In the genomic region with DNA sequence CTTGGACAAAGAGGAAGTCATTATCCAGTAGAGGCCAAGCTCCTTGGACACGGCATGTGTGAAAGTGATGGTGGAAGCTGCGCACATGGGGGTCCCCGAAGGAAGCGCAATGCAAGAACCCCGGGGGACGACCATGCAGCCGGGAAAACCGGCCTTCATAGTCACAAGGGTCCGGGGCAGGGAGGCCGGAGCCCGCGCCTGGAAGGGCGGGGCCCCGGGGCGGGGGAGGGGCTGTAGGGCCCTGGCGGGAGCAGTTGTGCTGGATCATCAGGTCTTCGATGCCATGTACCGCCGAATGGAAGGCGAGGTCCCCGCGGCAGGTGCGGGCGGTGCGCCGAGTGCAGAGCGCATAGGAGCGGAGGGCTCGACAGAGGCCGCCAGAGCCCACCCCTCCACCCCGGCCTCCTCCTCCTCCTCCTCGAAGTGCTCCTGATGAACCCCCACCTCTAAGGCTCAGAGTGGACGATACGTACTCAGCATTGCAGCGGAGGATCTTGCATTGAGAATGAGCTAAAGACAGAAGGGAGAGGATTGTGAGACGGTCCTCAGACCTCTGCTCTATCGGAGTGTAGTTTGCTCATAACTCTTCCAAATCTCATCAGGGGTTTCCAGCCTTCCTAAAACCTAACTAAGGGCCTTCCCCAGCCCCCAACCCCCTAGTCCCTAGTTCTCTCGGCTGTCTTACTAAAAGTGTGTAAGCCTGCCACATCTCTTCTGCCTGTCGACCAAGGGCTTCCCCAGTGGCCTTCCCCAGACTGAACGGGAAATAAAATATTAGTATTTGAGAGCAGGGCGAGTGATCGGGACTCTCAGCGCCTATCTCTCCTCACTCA, we compare ENCODE assay signal across 13 cellular contexts. TPM values are rescaled to one million over a fixed set of nuclear protein-coding genes. Genes with fewer than 3 reads are reported as not detected.
DNase-seq lines count a peak whose midpoint lies in the region; ATAC-seq and TF ChIP-seq lines count a peak whose summit lies in the region.
"Had no signal": no experiment of that assay in that cellular context is flagged by ENCODE, and none has a peak within 500 bp of the region (broad histone marks: within the 10 kb centered on the region; RNA-seq: fewer than 3 reads in every experiment).

No MANE protein-coding gene starts in this region.

- TF ChIP-seq EP300 in suprapubic skin (IDR thresholded peaks at IDR 0.05) = no peak

- H3K4me1 Mint-ChIP-seq in activated T-cell treated with anti-CD3 and anti-CD28 coated beads, Interleukin-2, amount 50 U/mL, for 24 hours (ENCODE audit: low read depth) = peaks cover 8% of the 10 kb centered on the region
- peaks cover 13% of the 10 kb centered on the region for H3K4me1 Mint-ChIP-seq in memory B cell

- H3K27ac Mint-ChIP-seq in activated T-cell treated with anti-CD3 and anti-CD28 coated beads, Interleukin-2, amount 50 U/mL, for 24 hours = no peak overlapping the region
- no peak overlapping the region for H3K27ac Mint-ChIP-seq in memory B cell

- H3K9me3 ChIP-seq in ectodermal cell (ENCODE audit: control insufficient read depth, low read length) = no peaks in the 10 kb centered on the region
- no peaks in the 10 kb centered on the region for H3K9me3 ChIP-seq in suprapubic skin

- peak overlapping the region; percentile 21 for H3K4me3 Mint-ChIP-seq in activated T-cell treated with anti-CD3 and anti-CD28 coated beads, Interleukin-2, amount 50 U/mL, for 24 hours
- H3K4me3 Mint-ChIP-seq in memory B cell = peak overlapping the region; percentile 43

- peaks cover 49% of the 10 kb centered on the region for H3K27me3 ChIP-seq in ectodermal cell (ENCODE audit: control insufficient read depth, insufficient read depth, low read length, poor library complexity, severe bottlenecking)
- H3K27me3 ChIP-seq in suprapubic skin = peaks cover 30% of the 10 kb centered on the region

- in situ Hi-C loops in KBM-7 (cut with MboI; ENCODE audit: low pct_unique_long_range_greater_than_20kb, low sequenced_read_pairs) = no loop called here

- H3K4me1 ChIP-seq in ectodermal cell (ENCODE audit: control insufficient read depth, insufficient read depth, low read length) (no peaks in the 10 kb centered on the region), suprapubic skin (peaks cover 9% of the 10 kb centered on the region)

- 42 to 45% methylated on average over 43 of the region's 43 CpGs for WGBS in ectodermal cell, 2 experiments
- WGBS in suprapubic skin = 31% methylated on average over 24 of the region's 43 CpGs

- peaks cover 63% of the 10 kb centered on the region for H3K27me3 Mint-ChIP-seq in activated T-cell treated with anti-CD3 and anti-CD28 coated beads, Interleukin-2, amount 50 U/mL, for 24 hours
- peaks cover 28% of the 10 kb centered on the region for H3K27me3 Mint-ChIP-seq in memory B cell

- H3K4me3 ChIP-seq in ectodermal cell (ENCODE audit: insufficient read depth, low read depth, low read length) (peak overlapping the region; percentile 27), suprapubic skin (peak overlapping the region; percentile 33)

- no peak for TF ChIP-seq POLR2A in suprapubic skin (IDR thresholded peaks at IDR 0.05)

- no peaks in the 10 kb centered on the region for H3K36me3 ChIP-seq in ectodermal cell (ENCODE audit: control insufficient read depth, insufficient read depth, low read length)
- H3K36me3 ChIP-seq in suprapubic skin = no peaks in the 10 kb centered on the region

- no peaks in the 10 kb centered on the region for H3K36me3 Mint-ChIP-seq in activated T-cell treated with anti-CD3 and anti-CD28 coated beads, Interleukin-2, amount 50 U/mL, for 24 hours (ENCODE audit: low read depth)
- H3K36me3 Mint-ChIP-seq in memory B cell = no peaks in the 10 kb centered on the region

- no peak overlapping the region for H3K27ac ChIP-seq in ectodermal cell (ENCODE audit: insufficient read depth, low read depth, low read length, poor library complexity, severe bottlenecking)
- no peak overlapping the region for H3K27ac ChIP-seq in suprapubic skin

- peak; percentile 53 for ATAC-seq in memory B cell (ENCODE audit: low read depth)

- no peak for DNase-seq in activated T-cell treated with anti-CD3 and anti-CD28 coated beads, Interleukin-2, amount 50 U/mL, for 24 hours
- DNase-seq in activated T-cell treated with anti-CD3 and anti-CD28 coated beads, Interleukin-2, amount 50 U/mL, for 48 hours = no peak
- no peak for DNase-seq in memory B cell (ENCODE audit: low spot score in 2 of 2)
- DNase-seq in suprapubic skin (ENCODE audit: low spot score in 2 of 2) = peak in 1 of 2 donors; percentile 53
- DNase-seq in KBM-7 = no peak
- no peak for DNase-seq in NCI-H187 treated with DMSO at 0.1 percent for 48 hours (lab: John Stamatoyannopoulos, UW)
- DNase-seq in NOMO-1 treated with DMSO at 0.1 percent for 48 hours (lab: John Stamatoyannopoulos, UW; ENCODE audit: unreplicated experiment) = no peak
- DNase-seq: mesenchymal stem cell; NCI-H446 treated with DMSO at 0.1 percent for 48 hours; stimulated activated CD4-positive, alpha-beta T cell treated with anti-CD3 and anti-CD28 coated beads, Interleukin-2, amount 100 ng/mL, for 48 hours had no signal

- no peaks in the 10 kb centered on the region for H3K9me3 Mint-ChIP-seq in activated T-cell treated with anti-CD3 and anti-CD28 coated beads, Interleukin-2, amount 50 U/mL, for 24 hours
- no peaks in the 10 kb centered on the region for H3K9me3 Mint-ChIP-seq in memory B cell
- H3K9me3 Mint-ChIP-seq: IgD-negative memory B cell had no signal

- TF ChIP-seq CTCF in suprapubic skin (IDR thresholded peaks at IDR 0.05) = no peak

RNA-seq across cellular contexts. Expression of a gene that starts 2.1 kb away (rescaled TPM):
- not detected for polyA plus RNA-seq in ectodermal cell (2013, experiment 1 of 4)
- polyA plus RNA-seq in ectodermal cell (2013, experiment 2 of 4) = not detected
- polyA plus RNA-seq in ectodermal cell (2013, experiment 3 of 4) = not detected
- not detected for polyA plus RNA-seq in ectodermal cell (2013, experiment 4 of 4)
- total RNA-seq in suprapubic skin = not detected
- polyA plus RNA-seq: AG04450, IgD-negative memory B cell had no signal

RNA-seq across cellular contexts. Expression of a gene that starts 23.1 kb away (rescaled TPM):
- 159 TPM for polyA plus RNA-seq in ectodermal cell (2013, experiment 1 of 4)
- 92.6 TPM for polyA plus RNA-seq in ectodermal cell (2013, experiment 2 of 4)
- 99.9 TPM for polyA plus RNA-seq in ectodermal cell (2013, experiment 3 of 4)
- polyA plus RNA-seq in ectodermal cell (2013, experiment 4 of 4) = 140 TPM
- total RNA-seq in suprapubic skin = 1,000 to 10,000 TPM; 2,326 to 8,649 (median 2,541) TPM

RNA-seq across cellular contexts. Expression of a gene that starts 55.0 kb away (rescaled TPM):
- polyA plus RNA-seq in ectodermal cell (2013, experiment 1 of 4) = 18.3 TPM
- polyA plus RNA-seq in ectodermal cell (2013, experiment 2 of 4) = 16.4 TPM
- 22.1 TPM for polyA plus RNA-seq in ectodermal cell (2013, experiment 3 of 4)
- polyA plus RNA-seq in ectodermal cell (2013, experiment 4 of 4) = 22.3 TPM
- total RNA-seq in suprapubic skin = 10 to 100 TPM in 2 of 4 donors, 1 to 10 TPM in 2; 7.3 to 16.7 (median 11.9) TPM

RNA-seq across cellular contexts. Expression of a gene that starts 55.1 kb away (rescaled TPM):
- 0.52 TPM for polyA plus RNA-seq in ectodermal cell (2013, experiment 1 of 4)
- 0.37 TPM for polyA plus RNA-seq in ectodermal cell (2013, experiment 2 of 4)
- polyA plus RNA-seq in ectodermal cell (2013, experiment 3 of 4) = 0.43 TPM
- 0.28 TPM for polyA plus RNA-seq in ectodermal cell (2013, experiment 4 of 4)
- under 1 TPM in 3 of 4 donors, not detected in 1; 0.21 to 0.64 (median 0.45) TPM for total RNA-seq in suprapubic skin
